ENCODE assay signal across 8 cellular contexts in genomic region chr14:23005861-23006534, GRCh38. TPM values are rescaled to one million over a fixed set of nuclear protein-coding genes. Genes with fewer than 3 reads are reported as not detected.
DNase-seq lines count a peak whose midpoint lies in the region; ATAC-seq, FAIRE-seq and TF ChIP-seq lines count a peak whose summit lies in the region.

No MANE protein-coding gene starts in this region.

- H3K9ac ChIP-seq in astrocyte (ENCODE audit: low read length), result peak overlapping the region; percentile 94
- peak overlapping the region; percentile 98 for H3K9ac ChIP-seq in mesendoderm (ENCODE audit: low read length)

- peaks cover 52% of the 10 kb centered on the region for H3K4me1 Mint-ChIP-seq in HFFc6 (ENCODE audit: low read depth)
- H3K4me1 Mint-ChIP-seq in astrocyte (ENCODE audit: low read depth, unreplicated experiment), result peaks cover 8% of the 10 kb centered on the region

- H3K36me3 ChIP-seq in astrocyte (ENCODE audit: insufficient read depth, low read length) (no peaks in the 10 kb centered on the region), mesendoderm (ENCODE audit: control insufficient read depth, insufficient read depth, low read length) (no peaks in the 10 kb centered on the region)

- WGBS in A549 (ENCODE audit: missing lambda C conversion rate), result 28% methylated on average over 6 of the region's 6 CpGs
- WGBS in mesendoderm (ENCODE audit: extremely low coverage, insufficient coverage, low lambda C conversion rate), result no CpG with 5 or more reads among the region's 6 CpGs

- H3K36me3 Mint-ChIP-seq in HFFc6 (ENCODE audit: low read depth), result no peaks in the 10 kb centered on the region
- H3K36me3 Mint-ChIP-seq in astrocyte (ENCODE audit: low read depth, unreplicated experiment), result no peaks in the 10 kb centered on the region

- peak overlapping the region; percentile 100 for H3K56ac ChIP-seq in mesendoderm (ENCODE audit: low read length)

- no peak overlapping the region for H3K18ac ChIP-seq in mesendoderm (ENCODE audit: low read length)

- no peak overlapping the region for H2BK120ac ChIP-seq in mesendoderm (ENCODE audit: low read depth, low read length)

- no peak for ATAC-seq in A549

- H3K27ac ChIP-seq in A549, result peak overlapping the region; percentile 93
- peak overlapping the region; percentile 94 for H3K27ac ChIP-seq in astrocyte (ENCODE audit: low read depth, low read length)
- no peak overlapping the region for H3K27ac ChIP-seq in mesendoderm (ENCODE audit: low read depth, low read length)

- CTCF ChIA-PET in A549 (lab: Yijun Ruan, JAX), result interaction anchor here (0.7 to 4.1 kb wide), 19 partner anchors 9 to 450 kb away, joined by 3 to 73 read pairs (median 8); partner anchors contain the start of genes AJUBA and CDH24

- H3K27me3 Mint-ChIP-seq in HFFc6 (ENCODE audit: insufficient read depth), result peaks cover 7% of the 10 kb centered on the region
- H3K27me3 Mint-ChIP-seq in astrocyte (ENCODE audit: low read depth, unreplicated experiment), result no peaks in the 10 kb centered on the region

- peak overlapping the region; percentile 60 for H3K4me3 ChIP-seq in A549
- peak overlapping the region; percentile 79 for H3K4me3 ChIP-seq in astrocyte (ENCODE audit: insufficient read depth, low read depth, low read length)
- H3K4me3 ChIP-seq in mesendoderm (ENCODE audit: low read length), result no peak overlapping the region

- H3K4me3 Mint-ChIP-seq in HFFc6 (peak overlapping the region; percentile 98), astrocyte (ENCODE audit: unreplicated experiment) (peak overlapping the region; percentile 92)

- TF ChIP-seq CTCF in A549 (IDR thresholded peaks at IDR 0.05), result no peak
- no peak for TF ChIP-seq CTCF in HFFc6 (IDR thresholded peaks at IDR 0.05)
- TF ChIP-seq CTCF in astrocyte (IDR thresholded peaks at IDR 0.05; ENCODE audit: insufficient read depth, low read depth, low read length), result no peak
- no peak for TF ChIP-seq CTCF in GM20000 (IDR thresholded peaks at IDR 0.05; ENCODE audit: extremely low read depth, missing control alignments)

- no peak overlapping the region for H2BK5ac ChIP-seq in mesendoderm (ENCODE audit: low read length)

- POLR2A ChIA-PET in A549 (lab: Yijun Ruan, JAX), result interaction anchor here (0.7 to 2.7 kb wide), 12 partner anchors 11 to 355 kb away, joined by 3 to 27 read pairs (median 13); partner anchors contain the start of genes ACIN1, AJUBA, C14orf119 and CDH24

- H3K4me1 ChIP-seq in A549, result peaks cover 27% of the 10 kb centered on the region
- H3K4me1 ChIP-seq in astrocyte (ENCODE audit: insufficient read depth, low read length), result peaks cover 22% of the 10 kb centered on the region
- H3K4me1 ChIP-seq in mesendoderm (ENCODE audit: control insufficient read depth, low read depth, low read length), result peaks cover 4% of the 10 kb centered on the region

- no peak overlapping the region for H2BK15ac ChIP-seq in mesendoderm (replicated peaks; ENCODE audit: low read depth)

- peak overlapping the region; percentile 81 for H3K4me2 ChIP-seq in A549
- peak overlapping the region; percentile 94 for H3K4me2 ChIP-seq in astrocyte (ENCODE audit: low read length)
- H3K4me2 ChIP-seq in mesendoderm (ENCODE audit: low read length), result peak overlapping the region; percentile 49

- H3K27me3 ChIP-seq in astrocyte (ENCODE audit: insufficient read depth, low read length) (no peaks in the 10 kb centered on the region), mesendoderm (ENCODE audit: insufficient read depth, low read length, poor library complexity) (no peaks in the 10 kb centered on the region)

- H4K20me1 ChIP-seq in astrocyte (ENCODE audit: insufficient read depth, low read length), result no peaks in the 10 kb centered on the region

- TF ChIP-seq RAD21 in A549 (conservative IDR thresholded peaks at IDR 0.05 in 1 of 2, IDR thresholded peaks at IDR 0.05 in 1 of 2), result no peak

- H3K4ac ChIP-seq in mesendoderm (ENCODE audit: low read depth, low read length), result no peak overlapping the region

- H4K5ac ChIP-seq in mesendoderm (ENCODE audit: low read length), result no peak overlapping the region

- H3K79me1 ChIP-seq in mesendoderm (ENCODE audit: low read length), result no peaks in the 10 kb centered on the region

- TF ChIP-seq POLR2A in A549 (IDR thresholded peaks at IDR 0.05; ENCODE audit: low read length), result no peak

- H2AK5ac ChIP-seq in mesendoderm (ENCODE audit: low read length), result no peak overlapping the region

- H3K9me3 ChIP-seq in A549, result no peaks in the 10 kb centered on the region
- H3K9me3 ChIP-seq in astrocyte (ENCODE audit: insufficient read depth, low read depth, low read length), result no peaks in the 10 kb centered on the region

- no peak for DNase-seq in A549 (ENCODE audit: low read depth in 1 of 2, low spot score in 1 of 2)
- DNase-seq in HFFc6, result no peak
- DNase-seq in astrocyte (ENCODE audit: low read depth), result peak; percentile 63
- DNase-seq in mesendoderm, result no peak
- DNase-seq in GM19240 (ENCODE audit: insufficient read length, low spot score), result no peak
- no peak for DNase-seq in SKM-1 treated with dmso at 0.1 percent for 144 hours (lab: John Stamatoyannopoulos, UW; ENCODE audit: unreplicated experiment)
- no peak for DNase-seq in activated CD8-positive, alpha-beta memory T cell treated with anti-CD3 and anti-CD28 coated beads for 24 hours
- DNase-seq in GM20000 (ENCODE audit: low spot score), result no peak

- TF ChIP-seq EP300 in A549 (IDR thresholded peaks at IDR 0.05), result no peak

- H3K9me3 Mint-ChIP-seq in HFFc6 (no peaks in the 10 kb centered on the region), astrocyte (ENCODE audit: unreplicated experiment) (no peaks in the 10 kb centered on the region)

- H3K79me2 ChIP-seq in astrocyte (ENCODE audit: insufficient read depth, low read length) (no peaks in the 10 kb centered on the region), mesendoderm (ENCODE audit: control insufficient read depth, insufficient read depth, low read length) (no peaks in the 10 kb centered on the region)

- no peak overlapping the region for H3K23ac ChIP-seq in mesendoderm (ENCODE audit: low read length)

- no peak for FAIRE-seq in A549 (lab: Jason Lieb, UNC)
- no peak for FAIRE-seq in astrocyte (lab: Jason Lieb, UNC)

- H4K8ac ChIP-seq in mesendoderm (ENCODE audit: low read depth, low read length), result no peak overlapping the region

- peak overlapping the region; percentile 99 for H3K27ac Mint-ChIP-seq in HFFc6
- H3K27ac Mint-ChIP-seq in astrocyte (ENCODE audit: unreplicated experiment), result peak overlapping the region; percentile 99

- no peak overlapping the region for H2AFZ ChIP-seq in astrocyte (ENCODE audit: low read depth, low read length)

TF ChIP-seq in A549, 52 proteins besides CTCF, POLR2A, EP300 and RAD21 (continues in another document):
- TF ChIP-seq HEYL (CRISPR knock-in tag; IDR thresholded peaks at IDR 0.05) (no peak), TP53 (CRISPR knock-in tag; IDR thresholded peaks at IDR 0.05) (no peak)

RNA-seq across cellular contexts. Expression of gene C14orf93, which starts 3.9 kb away (rescaled TPM):
- 9.7 and 10.1 TPM in 2 replicates for polyA plus RNA-seq in A549 (2011; rRNA removed)
- polyA plus RNA-seq in A549 (2012; cell fraction: cytosol; rRNA removed), result 7.8 and 8.4 TPM in 2 replicates
- polyA plus RNA-seq in A549 (2012; cell fraction: nucleus; rRNA removed), result 18.6 and 22.8 TPM in 2 replicates
- polyA plus RNA-seq in A549 (2017; fragmentation: RNase III; extraction: RNeasy Plus Mini Kit Qiagen cat#74134 plus additional on column Dnase treatment), result 5.6 to 6.8 TPM (median 5.7 TPM) in 3 replicates
- polyA minus RNA-seq in A549 (2011; rRNA and poly(A)+ RNA removed), result 16.3 and 18.8 TPM in 2 replicates
- 1 to 10 TPM; 3.6 to 7.0 (median 5.7) TPM for total RNA-seq in HFFc6 (2021; fragmentation: NEBNext Ultra II Directional; extraction: Animal tissue kit (Norgen Biotek cat#: 25700))
- 3.6 and 3.8 TPM in 2 replicates for total RNA-seq in astrocyte
- polyA plus RNA-seq in mesendoderm (2013, experiment 1 of 2), result 3.1 TPM
- 3.5 TPM for polyA plus RNA-seq in mesendoderm (2013, experiment 2 of 2)

RNA-seq across cellular contexts. Expression of gene AJUBA, which starts 23.6 kb away (rescaled TPM):
- 98.0 and 152 TPM in 2 replicates for polyA plus RNA-seq in A549 (2011; rRNA removed)
- 46.7 and 67.4 TPM in 2 replicates for polyA plus RNA-seq in A549 (2012; cell fraction: cytosol; rRNA removed)
- 71.5 and 76.7 TPM in 2 replicates for polyA plus RNA-seq in A549 (2012; cell fraction: nucleus; rRNA removed)
- polyA plus RNA-seq in A549 (2017; fragmentation: RNase III; extraction: RNeasy Plus Mini Kit Qiagen cat#74134 plus additional on column Dnase treatment), result 53.4 to 68.0 TPM (median 59.0 TPM) in 3 replicates
- 137 and 160 TPM in 2 replicates for polyA minus RNA-seq in A549 (2011; rRNA and poly(A)+ RNA removed)
- total RNA-seq in HFFc6 (2021; fragmentation: NEBNext Ultra II Directional; extraction: Animal tissue kit (Norgen Biotek cat#: 25700)), result 10 to 100 TPM; 66.0 to 79.7 (median 74.9) TPM
- 117 and 146 TPM in 2 replicates for total RNA-seq in astrocyte
- polyA plus RNA-seq in mesendoderm (2013, experiment 1 of 2), result 15.9 TPM
- polyA plus RNA-seq in mesendoderm (2013, experiment 2 of 2), result 17.6 TPM

RNA-seq across cellular contexts. Expression of gene PSMB5, which starts 28.7 kb away (rescaled TPM):
- polyA plus RNA-seq in A549 (2011; rRNA removed), result 283 and 337 TPM in 2 replicates
- polyA plus RNA-seq in A549 (2012; cell fraction: cytosol; rRNA removed), result 501 and 506 TPM in 2 replicates
- 330 and 348 TPM in 2 replicates for polyA plus RNA-seq in A549 (2012; cell fraction: nucleus; rRNA removed)
- 352 to 365 TPM (median 363 TPM) in 3 replicates for polyA plus RNA-seq in A549 (2017; fragmentation: RNase III; extraction: RNeasy Plus Mini Kit Qiagen cat#74134 plus additional on column Dnase treatment)
- 282 and 294 TPM in 2 replicates for polyA minus RNA-seq in A549 (2011; rRNA and poly(A)+ RNA removed)
- total RNA-seq in HFFc6 (2021; fragmentation: NEBNext Ultra II Directional; extraction: Animal tissue kit (Norgen Biotek cat#: 25700)), result 100 to 1,000 TPM; 221 to 259 (median 241) TPM
- total RNA-seq in astrocyte, result 232 and 239 TPM in 2 replicates
- polyA plus RNA-seq in mesendoderm (2013, experiment 1 of 2), result 202 TPM
- 203 TPM for polyA plus RNA-seq in mesendoderm (2013, experiment 2 of 2)

RNA-seq across cellular contexts. Expression of gene PSMB11, which starts 36.0 kb away (rescaled TPM):
- not detected in 2 replicates for polyA plus RNA-seq in A549 (2011; rRNA removed)
- not detected in 2 replicates for polyA plus RNA-seq in A549 (2012; cell fraction: cytosol; rRNA removed)
- not detected in 2 replicates for polyA plus RNA-seq in A549 (2012; cell fraction: nucleus; rRNA removed)
- not detected in 3 replicates for polyA plus RNA-seq in A549 (2017; fragmentation: RNase III; extraction: RNeasy Plus Mini Kit Qiagen cat#74134 plus additional on column Dnase treatment)
- polyA minus RNA-seq in A549 (2011; rRNA and poly(A)+ RNA removed), result not detected in 2 replicates
- under 1 TPM in 1 of 6 experiments, not detected in 5; 0.12 TPM for total RNA-seq in HFFc6 (2021; fragmentation: NEBNext Ultra II Directional; extraction: Animal tissue kit (Norgen Biotek cat#: 25700))
- not detected in 2 replicates for total RNA-seq in astrocyte
- not detected for polyA plus RNA-seq in mesendoderm (2013, experiment 1 of 2)
- not detected for polyA plus RNA-seq in mesendoderm (2013, experiment 2 of 2)

RNA-seq across cellular contexts. Expression of gene HAUS4, which starts 49.1 kb away (rescaled TPM):
- polyA plus RNA-seq in A549 (2011; rRNA removed) (69.3 and 76.0 TPM in 2 replicates), A549 (2017; fragmentation: RNase III; extraction: RNeasy Plus Mini Kit Qiagen cat#74134 plus additional on column Dnase treatment) (35.9 to 42.6 TPM (median 37.3 TPM) in 3 replicates)
- polyA plus RNA-seq in A549 (2012; cell fraction: cytosol; rRNA removed), result 32.4 and 37.5 TPM in 2 replicates
- polyA plus RNA-seq in A549 (2012; cell fraction: nucleus; rRNA removed), result 33.2 and 48.7 TPM in 2 replicates
- 33.1 and 40.3 TPM in 2 replicates for polyA minus RNA-seq in A549 (2011; rRNA and poly(A)+ RNA removed)
- total RNA-seq in HFFc6 (2021; fragmentation: NEBNext Ultra II Directional; extraction: Animal tissue kit (Norgen Biotek cat#: 25700)), result 10 to 100 TPM; 13.0 to 23.5 (median 19.6) TPM
- 6.6 and 10.4 TPM in 2 replicates for total RNA-seq in astrocyte
- 36.7 TPM for polyA plus RNA-seq in mesendoderm (2013, experiment 1 of 2)
- polyA plus RNA-seq in mesendoderm (2013, experiment 2 of 2), result 35.9 TPM
